Comparison of ENCODE assay signal across 14 cellular contexts in the genomic region with DNA sequence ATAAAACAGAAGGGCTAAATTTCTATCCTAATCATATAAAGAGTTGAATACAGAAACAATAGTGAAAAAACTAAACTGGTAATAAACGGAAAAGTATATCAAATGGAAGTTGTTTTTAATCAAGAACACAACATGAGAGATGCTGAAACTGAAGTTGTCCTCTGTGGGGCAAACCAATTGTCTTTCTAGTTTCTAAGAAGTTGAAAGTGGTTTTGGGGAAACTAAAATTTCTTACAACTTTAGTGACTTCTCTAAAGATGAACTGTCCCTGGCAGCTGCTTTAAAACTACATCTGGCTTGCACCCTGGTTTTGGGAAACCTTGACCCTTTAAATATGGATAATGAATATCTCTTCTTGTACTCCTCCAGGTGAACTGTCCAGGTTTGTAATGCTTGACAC.
"Had no signal": no experiment of that assay in that cellular context is flagged by ENCODE, and none has a peak within 500 bp of the region (broad histone marks: within the 10 kb centered on the region; RNA-seq: fewer than 3 reads in every experiment).

No MANE protein-coding gene starts in this region.

- H3K27me3 Mint-ChIP-seq: natural killer cell treated with Interleukin-12 subunit alpha and Interleukin-12 subunit beta and Interleukin-15 and Interleukin-18, amount 100 ng/mL, for 72 hours had no signal

- H3K4me3 Mint-ChIP-seq: activated T-cell treated with anti-CD3 and anti-CD28 coated beads, Interleukin-2, amount 50 U/mL, for 4 hours; endodermal cell; natural killer cell treated with Interleukin-12 subunit alpha and Interleukin-12 subunit beta and Interleukin-15 and Interleukin-18, amount 100 ng/mL, for 72 hours had no signal

- H3K4me3 ChIP-seq: dorsolateral prefrontal cortex, gastrocnemius medialis, heart left ventricle, transverse colon, vagina had no signal

- H3K27ac Mint-ChIP-seq: endodermal cell; natural killer cell treated with Interleukin-12 subunit alpha and Interleukin-12 subunit beta and Interleukin-15 and Interleukin-18, amount 100 ng/mL, for 72 hours had no signal

- H3K27me3 ChIP-seq: dorsolateral prefrontal cortex, gastrocnemius medialis, heart left ventricle, transverse colon, vagina had no signal

- H3K9me3 Mint-ChIP-seq: activated T-cell treated with anti-CD3 and anti-CD28 coated beads, Interleukin-2, amount 50 U/mL, for 4 hours; endodermal cell; natural killer cell treated with Interleukin-12 subunit alpha and Interleukin-12 subunit beta and Interleukin-15 and Interleukin-18, amount 100 ng/mL, for 72 hours had no signal

- ATAC-seq: activated T-cell treated with anti-CD3 and anti-CD28 coated beads, Interleukin-2, amount 50 U/mL, for 4 hours; gastrocnemius medialis; heart left ventricle; natural killer cell treated with Interleukin-12 subunit alpha and Interleukin-12 subunit beta and Interleukin-15 and Interleukin-18, amount 100 ng/mL, for 72 hours had no signal

- DNase-seq: activated naive CD4-positive, alpha-beta T cell; activated T-cell treated with anti-CD3 and anti-CD28 coated beads, Interleukin-2, amount 50 U/mL, for 4 hours; dorsolateral prefrontal cortex; endodermal cell; gastrocnemius medialis; heart left ventricle; retina; stimulated activated CD4-positive, alpha-beta T cell treated with anti-CD3 and anti-CD28 coated beads, Interleukin-12 subunit alpha, Interleukin-12 subunit beta, amount 100 ng/mL, for 4 hours; stimulated activated CD4-positive, alpha-beta T cell treated with anti-CD3 and anti-CD28 coated beads, Interleukin-2, amount 100 ng/mL, for 24 hours; T1000; transverse colon; WERI-Rb-1 had no signal

- H3K27ac ChIP-seq: gastrocnemius medialis, heart left ventricle, transverse colon, vagina, WERI-Rb-1 had no signal

- H3K4me1 ChIP-seq: gastrocnemius medialis, vagina had no signal
